28 cellular contexts compared by ENCODE assay signal in genomic region chr11:75916882-75917281, GRCh38.
"Had no signal": no experiment of that assay in that cellular context is flagged by ENCODE, and none has a peak within 500 bp of the region (broad histone marks: within the 10 kb centered on the region; RNA-seq: fewer than 3 reads in every experiment).

No MANE protein-coding gene starts in this region.

- H2AFZ ChIP-seq: neural progenitor cell, parathyroid adenoma had no signal

- H3K27me3 ChIP-seq: neural progenitor cell, ovary, right lobe of liver, sigmoid colon, spleen, suprapubic skin, testis, tibial artery, transverse colon, upper lobe of right lung, uterus had no signal

- ATAC-seq: natural killer cell; psoas muscle; right cardiac atrium; right lobe of liver; stimulated activated memory B cell treated with anti-CD40 and anti-IgM and Interleukin-4, amounts not matched to agents 10 μg/mL and 1 μg/mL and 100 μg/mL, for 72 hours; stimulated activated naive CD8-positive, alpha-beta T cell treated with anti-CD3 and anti-CD28 coated beads, Interleukin-15, amount 100 ng/mL, for 72 hours; stimulated activated naive CD8-positive, alpha-beta T cell treated with anti-CD3 and anti-CD28 coated beads, Interleukin-15, Interleukin-2, amounts not matched to agents 100 U/mL and 50 U/mL, for 24 hours; upper lobe of right lung had no signal

- H3K4me3 ChIP-seq: neural progenitor cell, ovary, psoas muscle, right lobe of liver, sigmoid colon, smooth muscle cell, spleen, suprapubic skin, testis, tibial artery, transverse colon, upper lobe of right lung, uterus had no signal

- H3K9me3 ChIP-seq: ovary, psoas muscle, right lobe of liver, sigmoid colon, spleen, suprapubic skin, testis, tibial artery, transverse colon, upper lobe of right lung, uterus had no signal

- H3K36me3 ChIP-seq: neural progenitor cell, ovary, tibial artery, transverse colon, uterus had no signal

- H3K9ac ChIP-seq: neural progenitor cell, parathyroid adenoma had no signal

- H3K4me1 ChIP-seq: parathyroid adenoma, right lobe of liver, testis had no signal

- H3K79me2 ChIP-seq: parathyroid adenoma had no signal

- H3K27ac ChIP-seq: neural progenitor cell, ovary, parathyroid adenoma, psoas muscle, right lobe of liver, sigmoid colon, spleen, suprapubic skin, testis, tibial artery, transverse colon, upper lobe of right lung, uterus had no signal

- H3K4me2 ChIP-seq: neural progenitor cell, smooth muscle cell had no signal

- DNase-seq: natural killer cell; occipital lobe; ovary; posterior cingulate gyrus; psoas muscle; right cardiac atrium; right lobe of liver; sigmoid colon; spleen; stimulated activated CD4-positive, alpha-beta T cell treated with anti-CD3 and anti-CD28 coated beads, Interleukin-12 subunit alpha, Interleukin-12 subunit beta, amount 100 ng/mL, for 4 hours; stimulated activated CD4-positive, alpha-beta T cell treated with anti-CD3 and anti-CD28 coated beads, Interleukin-1b, Interleukin-23, amount 100 ng/mL, for 48 hours; stimulated activated CD4-positive, alpha-beta T cell treated with anti-CD3 and anti-CD28 coated beads, Interleukin-4, amount 100 ng/mL, for 1 hour; stimulated activated CD4-positive, alpha-beta T cell treated with anti-CD3 and anti-CD28 coated beads, Interleukin-4, amount 100 ng/mL, for 4 hours; stimulated activated CD8-positive, alpha-beta memory T cell treated with anti-CD3 and anti-CD28 coated beads, Interleukin-4, amount 100 ng/mL, for 48 hours; stimulated activated naive CD4-positive, alpha-beta T cell; stimulated activated naive CD8-positive, alpha-beta T cell treated with anti-CD3 and anti-CD28 coated beads, Interleukin-15, amount 100 ng/mL, for 72 hours; stimulated activated naive CD8-positive, alpha-beta T cell treated with anti-CD3 and anti-CD28 coated beads, Interleukin-15, Interleukin-2, amounts not matched to agents 100 U/mL and 50 U/mL, for 24 hours; substantia nigra; testis; tibial artery; transverse colon; upper lobe of right lung; uterus had no signal
